Comparison of ENCODE assay signal across 1 cellular context in genomic region chr12:19440019-19440858, GRCh38.
TF ChIP-seq lines count a peak whose summit lies in the region.

No MANE protein-coding gene starts in this region.

TF ChIP-seq in HepG2, 621 proteins besides CTCF, POLR2A, EP300 and RAD21 (continued from another document and continues in another):
- TF ChIP-seq ZNF687 (CRISPR knock-in tag; IDR thresholded peaks at IDR 0.05): peak; percentile 5; the same call in 1 of the 2 replicates
- TF ChIP-seq HMG20A (CRISPR knock-in tag; IDR thresholded peaks at IDR 0.05; ENCODE audit: borderline replicate concordance): no peak
- no peak for TF ChIP-seq HMGXB3 (CRISPR knock-in tag; IDR thresholded peaks at IDR 0.05; ENCODE audit: borderline replicate concordance)
- 0 out of 2 replicates have a peak, but pooled peaks have one; percentile 16 for TF ChIP-seq ELF1 (CRISPR knock-in tag; IDR thresholded peaks at IDR 0.05)
- no peak for TF ChIP-seq AHR (CRISPR knock-in tag; IDR thresholded peaks at IDR 0.05)
- TF ChIP-seq RBAK (CRISPR knock-in tag; IDR thresholded peaks at IDR 0.05): no peak
- no peak for TF ChIP-seq KDM2A (CRISPR knock-in tag; IDR thresholded peaks at IDR 0.05; ENCODE audit: borderline replicate concordance, low read depth)
- no peak for TF ChIP-seq ZFP41 (CRISPR knock-in tag; IDR thresholded peaks at IDR 0.05; ENCODE audit: borderline replicate concordance)
- TF ChIP-seq BHLHE40 (IDR thresholded peaks at IDR 0.05; ENCODE audit: low read length): no peak
- TF ChIP-seq GTF2F1 (IDR thresholded peaks at IDR 0.05; ENCODE audit: low read length): no peak
- no peak for TF ChIP-seq THYN1 (CRISPR knock-in tag; IDR thresholded peaks at IDR 0.05; ENCODE audit: borderline replicate concordance, low read depth)
- TF ChIP-seq ZNF121 (CRISPR knock-in tag; IDR thresholded peaks at IDR 0.05): no peak
- TF ChIP-seq, protein P1, sequence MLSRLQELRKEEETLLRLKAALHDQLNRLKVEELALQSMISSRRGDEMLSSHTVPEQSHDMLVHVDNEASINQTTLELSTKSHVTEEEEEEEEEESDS (CRISPR knock-in tag; IDR thresholded peaks at IDR 0.05; ENCODE audit: borderline replicate concordance): no peak
- TF ChIP-seq ZNF430 (CRISPR knock-in tag; IDR thresholded peaks at IDR 0.05): peak; percentile 51
- TF ChIP-seq ZNF605 (CRISPR knock-in tag; IDR thresholded peaks at IDR 0.05): no peak
- peak; percentile 17; the same call in 1 of the 2 replicates for TF ChIP-seq ZNF281 (CRISPR knock-in tag; IDR thresholded peaks at IDR 0.05; ENCODE audit: borderline replicate concordance)
- TF ChIP-seq HNRNPUL1 (IDR thresholded peaks at IDR 0.05; ENCODE audit: low read depth, low read length): no peak
- 0 out of 2 replicates have a peak, but pooled peaks have one; percentile 13 for TF ChIP-seq ZNF441 (CRISPR knock-in tag; IDR thresholded peaks at IDR 0.05; ENCODE audit: borderline replicate concordance)
- TF ChIP-seq, protein P2, sequence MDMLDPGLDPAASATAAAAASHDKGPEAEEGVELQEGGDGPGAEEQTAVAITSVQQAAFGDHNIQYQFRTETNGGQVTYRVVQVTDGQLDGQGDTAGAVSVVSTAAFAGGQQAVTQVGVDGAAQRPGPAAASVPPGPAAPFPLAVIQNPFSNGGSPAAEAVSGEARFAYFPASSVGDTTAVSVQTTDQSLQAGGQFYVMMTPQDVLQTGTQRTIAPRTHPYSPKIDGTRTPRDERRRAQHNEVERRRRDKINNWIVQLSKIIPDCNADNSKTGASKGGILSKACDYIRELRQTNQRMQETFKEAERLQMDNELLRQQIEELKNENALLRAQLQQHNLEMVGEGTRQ (IDR thresholded peaks at IDR 0.05; ENCODE audit: low read depth, low read length): no peak
- TF ChIP-seq, protein P2 (CRISPR knock-in tag; IDR thresholded peaks at IDR 0.05; ENCODE audit: borderline replicate concordance): 0 out of 2 replicates have a peak, but pooled peaks have one; percentile 25
- no peak for TF ChIP-seq TCF7L2 (IDR thresholded peaks at IDR 0.05; ENCODE audit: low read depth, low read length)
- TF ChIP-seq HNRNPLL (IDR thresholded peaks at IDR 0.05; ENCODE audit: low read depth, low read length, poor library complexity, severe bottlenecking): peak; percentile 13
- no peak for TF ChIP-seq ZNF607 (CRISPR knock-in tag; IDR thresholded peaks at IDR 0.05; ENCODE audit: borderline replicate concordance)
- TF ChIP-seq YEATS4 (CRISPR knock-in tag; IDR thresholded peaks at IDR 0.05; ENCODE audit: borderline replicate concordance): peak; percentile 20; the same call in 1 of the 2 replicates
- TF ChIP-seq ZNF564 (CRISPR knock-in tag; IDR thresholded peaks at IDR 0.05): 0 out of 2 replicates have a peak, but pooled peaks have one; percentile 10
- TF ChIP-seq BCL6 (CRISPR knock-in tag; IDR thresholded peaks at IDR 0.05): no peak
- TF ChIP-seq, protein P3, sequence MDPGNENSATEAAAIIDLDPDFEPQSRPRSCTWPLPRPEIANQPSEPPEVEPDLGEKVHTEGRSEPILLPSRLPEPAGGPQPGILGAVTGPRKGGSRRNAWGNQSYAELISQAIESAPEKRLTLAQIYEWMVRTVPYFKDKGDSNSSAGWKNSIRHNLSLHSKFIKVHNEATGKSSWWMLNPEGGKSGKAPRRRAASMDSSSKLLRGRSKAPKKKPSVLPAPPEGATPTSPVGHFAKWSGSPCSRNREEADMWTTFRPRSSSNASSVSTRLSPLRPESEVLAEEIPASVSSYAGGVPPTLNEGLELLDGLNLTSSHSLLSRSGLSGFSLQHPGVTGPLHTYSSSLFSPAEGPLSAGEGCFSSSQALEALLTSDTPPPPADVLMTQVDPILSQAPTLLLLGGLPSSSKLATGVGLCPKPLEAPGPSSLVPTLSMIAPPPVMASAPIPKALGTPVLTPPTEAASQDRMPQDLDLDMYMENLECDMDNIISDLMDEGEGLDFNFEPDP (CRISPR knock-in tag; conservative IDR thresholded peaks at IDR 0.05): 0 out of 2 replicates have a peak, but pooled peaks have one; percentile 54
- TF ChIP-seq, protein P4, sequence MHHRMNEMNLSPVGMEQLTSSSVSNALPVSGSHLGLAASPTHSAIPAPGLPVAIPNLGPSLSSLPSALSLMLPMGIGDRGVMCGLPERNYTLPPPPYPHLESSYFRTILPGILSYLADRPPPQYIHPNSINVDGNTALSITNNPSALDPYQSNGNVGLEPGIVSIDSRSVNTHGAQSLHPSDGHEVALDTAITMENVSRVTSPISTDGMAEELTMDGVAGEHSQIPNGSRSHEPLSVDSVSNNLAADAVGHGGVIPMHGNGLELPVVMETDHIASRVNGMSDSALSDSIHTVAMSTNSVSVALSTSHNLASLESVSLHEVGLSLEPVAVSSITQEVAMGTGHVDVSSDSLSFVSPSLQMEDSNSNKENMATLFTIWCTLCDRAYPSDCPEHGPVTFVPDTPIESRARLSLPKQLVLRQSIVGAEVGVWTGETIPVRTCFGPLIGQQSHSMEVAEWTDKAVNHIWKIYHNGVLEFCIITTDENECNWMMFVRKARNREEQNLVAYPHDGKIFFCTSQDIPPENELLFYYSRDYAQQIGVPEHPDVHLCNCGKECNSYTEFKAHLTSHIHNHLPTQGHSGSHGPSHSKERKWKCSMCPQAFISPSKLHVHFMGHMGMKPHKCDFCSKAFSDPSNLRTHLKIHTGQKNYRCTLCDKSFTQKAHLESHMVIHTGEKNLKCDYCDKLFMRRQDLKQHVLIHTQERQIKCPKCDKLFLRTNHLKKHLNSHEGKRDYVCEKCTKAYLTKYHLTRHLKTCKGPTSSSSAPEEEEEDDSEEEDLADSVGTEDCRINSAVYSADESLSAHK (CRISPR knock-in tag; IDR thresholded peaks at IDR 0.05; ENCODE audit: borderline replicate concordance): no peak
- no peak for TF ChIP-seq PAWR (CRISPR knock-in tag; IDR thresholded peaks at IDR 0.05; ENCODE audit: borderline replicate concordance)
